ENCODE assay signal across 27 cellular contexts in genomic region chr20:14922503-14923267, GRCh38.
"Had no signal": no experiment of that assay in that cellular context is flagged by ENCODE, and none has a peak within 500 bp of the region (broad histone marks: within the 10 kb centered on the region; RNA-seq: fewer than 3 reads in every experiment).

No MANE protein-coding gene starts in this region.

- H3K36me3 ChIP-seq: ascending aorta, Peyer's patch, SJCRH30 had no signal

- H3K4me3 ChIP-seq: ascending aorta, body of pancreas, Peyer's patch, SJCRH30 had no signal

- ATAC-seq: activated CD8-positive, alpha-beta memory T cell treated with anti-CD3 and anti-CD28 coated beads, Interleukin-2, amount 10 ng/mL, durations not matched to agents 7 days and 5 days; body of pancreas had no signal

- H3K27ac ChIP-seq: ascending aorta, body of pancreas, Peyer's patch, RWPE1, SJCRH30 had no signal

- H3K27me3 ChIP-seq: ascending aorta, body of pancreas, Peyer's patch, SJCRH30 had no signal

- H3K9me3 ChIP-seq: ascending aorta, body of pancreas, Peyer's patch, SJCRH30 had no signal

- H3K4me1 ChIP-seq: ascending aorta had no signal

- DNase-seq: activated B cell treated with CpG ODN at 0.5 μM for 24 hours; activated CD4-positive, alpha-beta T cell treated with anti-CD3 and anti-CD28 coated beads for 1 hour; activated CD4-positive, alpha-beta T cell treated with anti-CD3 and anti-CD28 coated beads, Interleukin-2, amount 10 ng/mL, durations not matched to agents 24 days and 14 days; activated CD4-positive, alpha-beta T cell treated with anti-CD3 and anti-CD28 coated beads, Interleukin-2, amount 50 U/mL, for 48 hours; activated CD8-positive, alpha-beta memory T cell treated with anti-CD3 and anti-CD28 coated beads, Interleukin-2, amount 10 ng/mL, durations not matched to agents 7 days and 5 days; activated effector memory CD4-positive, alpha-beta T cell treated with Interleukin-2 at 50 U/mL for 16 hours; activated naive CD4-positive, alpha-beta T cell; activated T-cell treated with anti-CD3 and anti-CD28 coated beads, Interleukin-2, amount 50 U/mL, for 24 hours; amniotic stem cell; body of pancreas; central memory CD4-positive, alpha-beta T cell; Karpas-422; MM.1S; NCI-H1105; NCI-H1436; NCI-H1694 treated with DMSO at 0.1 percent for 48 hours; NCI-H2029 treated with DMSO at 0.1 percent for 48 hours; NCI-H446 treated with DMSO at 0.1 percent for 48 hours; NCI-H524 treated with DMSO at 0.1 percent for 48 hours; NCI-H774; Peyer's patch; Right ventricle myocardium superior; SJCRH30; T-helper 2 cell; T1000 had no signal
